30 cellular contexts compared by ENCODE assay signal in the genomic region with DNA sequence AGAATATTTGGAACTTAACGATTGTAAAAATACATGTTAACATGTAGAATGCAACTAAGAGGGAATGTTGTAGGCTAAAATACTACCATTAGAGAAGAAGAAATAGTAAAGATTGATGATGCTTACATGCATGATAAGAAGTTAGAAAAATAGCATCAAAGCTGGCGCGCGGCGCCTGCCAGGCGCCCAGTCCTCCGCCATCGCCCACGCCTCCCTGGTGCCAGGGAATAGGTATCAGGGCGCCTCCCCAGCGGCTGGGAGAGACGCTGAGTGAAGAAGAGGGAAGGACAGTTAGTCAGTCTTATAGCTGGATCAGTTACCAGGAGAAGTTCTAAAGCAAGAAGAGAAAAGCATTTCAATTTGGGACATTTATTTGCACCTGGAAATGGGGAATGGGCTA. TPM values are rescaled to one million over a fixed set of nuclear protein-coding genes. Genes with fewer than 3 reads are reported as not detected.
"Had no signal": no experiment of that assay in that cellular context is flagged by ENCODE, and none has a peak within 500 bp of the region (broad histone marks: within the 10 kb centered on the region; RNA-seq: fewer than 3 reads in every experiment).

No MANE protein-coding gene starts in this region.

- FAIRE-seq: colon, endometrium, endothelial cell of umbilical vein, frontal cortex had no signal

- H3K4me3 Mint-ChIP-seq: dendritic cell treated with granulocyte-macrophage colony-stimulating factor and Interleukin-4, amounts not matched to agents 40 ng/mL and 50 ng/mL, for 4 days; effector memory CD8-positive, alpha-beta T cell; endodermal cell had no signal

- H3K27ac ChIP-seq: colonic mucosa, coronary artery, dorsolateral prefrontal cortex, epithelial cell of prostate, esophagus muscularis mucosa, esophagus squamous epithelium, foreskin keratinocyte, gastrocnemius medialis, gastroesophageal sphincter, heart left ventricle, heart right ventricle had no signal

- H3K9me3 ChIP-seq: colonic mucosa, esophagus muscularis mucosa, esophagus squamous epithelium, gastrocnemius medialis, gastroesophageal sphincter, heart left ventricle had no signal

- H3K27me3 ChIP-seq: colonic mucosa, dorsolateral prefrontal cortex, esophagus muscularis mucosa, esophagus squamous epithelium, gastrocnemius medialis, gastroesophageal sphincter, heart left ventricle had no signal

- H3K4me1 Mint-ChIP-seq: endodermal cell had no signal

- H3K9me3 Mint-ChIP-seq: dendritic cell treated with granulocyte-macrophage colony-stimulating factor and Interleukin-4, amounts not matched to agents 40 ng/mL and 50 ng/mL, for 4 days; endodermal cell had no signal

- H3K4me3 ChIP-seq: colonic mucosa, coronary artery, dorsolateral prefrontal cortex, esophagus muscularis mucosa, esophagus squamous epithelium, gastrocnemius medialis, gastroesophageal sphincter, heart left ventricle, heart right ventricle had no signal

- H3K36me3 ChIP-seq: colonic mucosa, esophagus muscularis mucosa, esophagus squamous epithelium, gastrocnemius medialis, gastroesophageal sphincter, heart left ventricle, heart right ventricle had no signal

- ATAC-seq: effector memory CD8-positive, alpha-beta T cell; esophagus mucosa; foreskin keratinocyte; gastrocnemius medialis; gastroesophageal sphincter; heart left ventricle; heart right ventricle had no signal

- DNase-seq: colonic mucosa; cortex of kidney; dermis blood vessel endothelial cell; dorsolateral prefrontal cortex; effector CD4-positive, alpha-beta T cell; effector CD8-positive, alpha-beta T cell; effector memory CD4-positive, alpha-beta T cell; effector memory CD8-positive, alpha-beta T cell; endodermal cell; erythroblast; esophagus squamous epithelium; foreskin fibroblast; foreskin keratinocyte; foreskin melanocyte; gastrocnemius medialis; glutamatergic neuron; head of caudate nucleus; heart left ventricle; heart right ventricle had no signal

- H3K27ac Mint-ChIP-seq: dendritic cell treated with granulocyte-macrophage colony-stimulating factor and Interleukin-4, amounts not matched to agents 40 ng/mL and 50 ng/mL, for 4 days; effector memory CD8-positive, alpha-beta T cell; endodermal cell had no signal

- H3K4me1 ChIP-seq: colonic mucosa, esophagus muscularis mucosa, esophagus squamous epithelium, foreskin keratinocyte, gastrocnemius medialis, gastroesophageal sphincter had no signal

RNA-seq across cellular contexts. Expression of a gene that starts 36.0 kb away (rescaled TPM):
- total RNA-seq: dermis blood vessel endothelial cell had no signal
- polyA plus RNA-seq: fibroblast of lung had no signal
